34 cellular contexts compared by ENCODE assay signal in the genomic region with DNA sequence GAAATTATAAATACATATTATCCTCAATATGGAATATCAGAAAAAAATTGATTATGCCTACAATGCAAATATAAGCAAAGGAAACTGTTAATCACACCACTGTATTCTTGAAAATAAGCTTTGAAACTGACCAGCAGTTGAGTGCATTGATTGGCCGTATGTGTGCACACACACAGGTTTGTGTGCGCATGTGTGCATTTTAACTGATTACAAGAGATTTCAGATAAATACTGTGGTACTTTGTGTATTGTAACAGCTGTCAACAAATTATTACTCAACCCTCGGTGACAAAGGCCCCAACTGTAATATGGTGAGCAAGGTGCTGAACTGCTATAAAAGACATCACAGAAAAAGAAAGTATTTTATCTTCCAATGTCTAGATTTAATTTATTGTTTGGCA.
"Had no signal": no experiment of that assay in that cellular context is flagged by ENCODE, and none has a peak within 500 bp of the region (broad histone marks: within the 10 kb centered on the region; RNA-seq: fewer than 3 reads in every experiment).

No MANE protein-coding gene starts in this region.

- H3K36me3 ChIP-seq: MG63 had no signal

- DNase-seq: Kasumi-1, MG63, MM.1S, MV-4-11, NCI-H1048, NCI-H1092, NCI-H1092 treated with DMSO at 0.1 percent for 48 hours, NCI-H1105, NCI-H1105 treated with DMSO at 0.1 percent for 48 hours, NCI-H1417, NCI-H1417 treated with DMSO at 0.1 percent for 48 hours, NCI-H1436, NCI-H1436 treated with DMSO at 0.1 percent for 48 hours, NCI-H146, NCI-H1694, NCI-H1694 treated with DMSO at 0.1 percent for 48 hours, NCI-H187, NCI-H187 treated with DMSO at 0.1 percent for 48 hours, NCI-H1930, NCI-H2029, NCI-H2029 treated with DMSO at 0.1 percent for 48 hours, NCI-H2081 treated with DMSO at 0.1 percent for 48 hours, NCI-H2107, NCI-H2171, NCI-H2171 treated with DMSO at 0.1 percent for 48 hours, NCI-H2227 treated with DMSO at 0.1 percent for 48 hours, NCI-H226, NCI-H345, NCI-H446, NCI-H446 treated with DMSO at 0.1 percent for 48 hours, NCI-H510A, NCI-H510A treated with DMSO at 0.1 percent for 48 hours, NCI-H524, NCI-H524 treated with DMSO at 0.1 percent for 48 hours had no signal

- H3K27me3 ChIP-seq: MG63 had no signal

- H3K9me3 ChIP-seq: MG63 had no signal

- H3K4me3 ChIP-seq: MG63 had no signal
